ENCODE assay signal across 16 cellular contexts in the genomic region with DNA sequence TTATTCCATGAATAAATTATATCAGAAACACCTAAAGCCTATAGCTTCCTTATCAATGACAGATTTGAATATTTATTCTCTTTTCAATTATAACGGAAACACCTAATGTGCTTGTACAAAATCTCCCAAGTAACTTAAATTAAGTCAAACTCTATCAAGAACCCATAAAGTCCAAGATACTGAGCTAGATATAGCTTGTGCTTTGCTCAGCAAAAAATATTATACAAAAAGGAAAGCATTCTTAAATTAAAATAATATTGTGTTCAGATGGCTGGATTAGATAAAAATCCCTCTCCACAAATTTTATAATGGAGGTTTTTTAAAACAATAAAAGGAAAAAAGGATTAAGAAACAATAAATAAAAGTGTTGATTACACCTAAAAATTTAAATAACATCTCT. TPM values are rescaled to one million over a fixed set of nuclear protein-coding genes. Genes with fewer than 3 reads are reported as not detected.
DNase-seq lines count a peak whose midpoint lies in the region; ATAC-seq, FAIRE-seq and TF ChIP-seq lines count a peak whose summit lies in the region.
"Had no signal": no experiment of that assay in that cellular context is flagged by ENCODE, and none has a peak within 500 bp of the region (broad histone marks: within the 10 kb centered on the region; RNA-seq: fewer than 3 reads in every experiment).

No MANE protein-coding gene starts in this region.

- ATAC-seq in IMR-90 (ENCODE audit: low read depth) (no peak), GM23338 (no peak), GM21390 (IDR thresholded peaks at IDR 0.05; ENCODE audit: unreplicated experiment) (no peak)

- H2AFZ ChIP-seq in IMR-90 (replicated peaks; ENCODE audit: low read length, poor library complexity) (no peak overlapping the region), GM23338 (no peak overlapping the region)

- H3K27me3 ChIP-seq in IMR-90 (ENCODE audit: control insufficient read depth, insufficient read depth, low read length): no peaks in the 10 kb centered on the region
- no peaks in the 10 kb centered on the region for H3K27me3 ChIP-seq in GM23338 (ENCODE audit: insufficient read depth)

- H3K27ac Mint-ChIP-seq in GM23338: no peak overlapping the region

- POLR2A ChIA-PET in IMR-90 (lab: Charles Lee; ENCODE audit: unreplicated experiment): no interaction called here

- H3K4me1 Mint-ChIP-seq in GM23338: no peaks in the 10 kb centered on the region
- H3K4me1 Mint-ChIP-seq: CD4-positive, alpha-beta memory T cell had no signal

- TF ChIP-seq RAD21 in IMR-90 (IDR thresholded peaks at IDR 0.05; ENCODE audit: low read length): no peak

- H2BK5ac ChIP-seq in IMR-90 (ENCODE audit: low read depth, low read length, poor library complexity, severe bottlenecking): no peak overlapping the region

- TF ChIP-seq CTCF in IMR-90 (conservative IDR thresholded peaks at IDR 0.05; ENCODE audit: low read depth, low read length) (no peak), GM23338 (conservative IDR thresholded peaks at IDR 0.05; ENCODE audit: low read depth in 2 of 2) (no peak)

- H3K36me3 ChIP-seq in IMR-90 (ENCODE audit: control insufficient read depth, insufficient read depth, low read length) (peaks cover 5% of the 10 kb centered on the region), GM23338 (ENCODE audit: insufficient read depth) (no peaks in the 10 kb centered on the region)

- no peak overlapping the region for H2AK5ac ChIP-seq in IMR-90 (ENCODE audit: low read depth, low read length)

- no peaks in the 10 kb centered on the region for H3K27me3 Mint-ChIP-seq in GM23338 (ENCODE audit: insufficient read depth, low read depth, poor library complexity)
- H3K27me3 Mint-ChIP-seq: CD4-positive, alpha-beta memory T cell had no signal

- H3K79me2 ChIP-seq in GM23338 (replicated peaks; ENCODE audit: insufficient read depth): no peaks in the 10 kb centered on the region

- no CpG with 5 or more reads among the region's 1 CpG for WGBS in IMR-90 (ENCODE audit: extremely low coverage in 2 of 2, insufficient read length in 1 of 2), 2 experiments

- H3K4me3 ChIP-seq in IMR-90 (ENCODE audit: insufficient read depth, low read depth, low read length): no peak overlapping the region
- H3K4me3 ChIP-seq in GM23338: no peak overlapping the region

- H3K4ac ChIP-seq in IMR-90 (ENCODE audit: low read depth, low read length): no peak overlapping the region

- no peak overlapping the region for H2BK15ac ChIP-seq in IMR-90 (ENCODE audit: low read depth, low read length)

- no peak overlapping the region for H4K8ac ChIP-seq in IMR-90 (ENCODE audit: low read depth in 2 of 2, low read length in 2 of 2)

- no peak overlapping the region for H2BK20ac ChIP-seq in IMR-90 (ENCODE audit: low read depth, low read length)

- no peak overlapping the region for H2BK120ac ChIP-seq in IMR-90 (ENCODE audit: low read depth, low read length)

- no peak overlapping the region for H2AK9ac ChIP-seq in IMR-90 (replicated peaks; ENCODE audit: low read depth, low read length, poor library complexity)

- dilution Hi-C loops in IMR-90 (cut with HindIII; ENCODE audit: low sequenced_read_pairs, unreplicated experiment): no loop called here

- intact Hi-C loops in IMR-90 (cut with micrococcal nuclease): no loop called here

- H3K9me3 ChIP-seq in IMR-90 (ENCODE audit: control insufficient read depth, insufficient read depth, low read length): no peaks in the 10 kb centered on the region

- no peaks in the 10 kb centered on the region for H4K20me1 ChIP-seq in IMR-90 (ENCODE audit: insufficient read depth, low read length)
- H4K20me1 ChIP-seq in GM23338 (replicated peaks; ENCODE audit: insufficient read depth): no peaks in the 10 kb centered on the region

- H3K4me3 Mint-ChIP-seq in GM23338: no peak overlapping the region
- H3K4me3 Mint-ChIP-seq: CD4-positive, alpha-beta memory T cell had no signal

- H3K23ac ChIP-seq in IMR-90 (ENCODE audit: low read depth, low read length): no peak overlapping the region

- no peaks in the 10 kb centered on the region for H3K9me3 Mint-ChIP-seq in GM23338
- H3K9me3 Mint-ChIP-seq: CD4-positive, alpha-beta memory T cell had no signal

- H3K4me1 ChIP-seq in IMR-90 (ENCODE audit: control insufficient read depth, insufficient read depth, low read length) (peaks cover 2% of the 10 kb centered on the region), GM23338 (ENCODE audit: insufficient read depth) (no peaks in the 10 kb centered on the region)

- H3K4me2 ChIP-seq in IMR-90 (ENCODE audit: low read depth, low read length): no peak overlapping the region
- H3K4me2 ChIP-seq in GM23338: no peak overlapping the region

- 0 out of 2 replicates have a peak, but pooled peaks cover 2% of the 10 kb centered on the region for H3K9me1 ChIP-seq in IMR-90 (ENCODE audit: insufficient read depth, low read length)

- FAIRE-seq in RCC 7860 (lab: Jason Lieb, UNC) (peak; percentile 67), islet of Langerhans (lab: Jason Lieb, UNC) (peak; percentile 5)
- FAIRE-seq: GM12892, H1 had no signal

- no peak overlapping the region for H3K18ac ChIP-seq in IMR-90 (ENCODE audit: low read depth, low read length)

- H3K56ac ChIP-seq in IMR-90 (ENCODE audit: extremely low read depth, insufficient read depth, low read length): no peak overlapping the region

- no peak overlapping the region for H4K91ac ChIP-seq in IMR-90 (ENCODE audit: insufficient read depth, low read depth, low read length)

- CTCF ChIA-PET in IMR-90 (lab: Yijun Ruan, JAX): no interaction called here

- no peaks in the 10 kb centered on the region for H3F3A ChIP-seq in GM23338 (replicated peaks; ENCODE audit: low read depth)

- DNase-seq in IMR-90 (no peak), RCC 7860 (ENCODE audit: low spot score) (no peak), GM23338 (ENCODE audit: low spot score) (no peak)
- DNase-seq in activated CD4-positive, alpha-beta T cell treated with anti-CD3 and anti-CD28 coated beads, Interleukin-2, amount 50 U/mL, for 1 hour: no peak
- DNase-seq: C1 segment of cervical spinal cord; Calu3; CD4-positive, alpha-beta memory T cell; COR-L47; DMS53; DMS79 treated with DMSO at 0.1 percent for 48 hours; H7; HCEC 1CT had no signal

- no peak overlapping the region for H3K14ac ChIP-seq in IMR-90 (replicated peaks; ENCODE audit: low read depth, low read length)

- BruUV-seq in IMR-90 (replicated peaks; lab: Mats Ljungman, UMichigan): no TSS peak

- no peak for TF ChIP-seq POLR2A in IMR-90 (IDR thresholded peaks at IDR 0.05; ENCODE audit: low read depth, low read length)

- peaks cover 0 to 6% of the 10 kb centered on the region in 2 experiments; a peak in 2 of 4 replicates for H3K79me1 ChIP-seq in IMR-90 (ENCODE audit: low read depth in 1 of 2, low read length in 2 of 2)

- no peak overlapping the region for H4K5ac ChIP-seq in IMR-90 (ENCODE audit: low read depth, low read length)

- in situ Hi-C loops in IMR-90 (cut with MboI; ENCODE audit: low sequenced_read_pairs): no loop called here

- H3K36me3 Mint-ChIP-seq in GM23338 (ENCODE audit: low read depth): no peaks in the 10 kb centered on the region

- no peak overlapping the region for H3K9ac ChIP-seq in IMR-90 (ENCODE audit: low read depth, low read length)

- H3K27ac ChIP-seq in IMR-90 (ENCODE audit: insufficient read depth, low read length) (no peak overlapping the region), GM23338 (ENCODE audit: low read depth) (no peak overlapping the region)

- no peaks in the 10 kb centered on the region for H3K9me2 ChIP-seq in GM23338 (ENCODE audit: insufficient read depth)

TF ChIP-seq in IMR-90, 13 proteins besides CTCF, POLR2A, EP300 and RAD21:
- TF ChIP-seq MAFK (IDR thresholded peaks at IDR 0.05; ENCODE audit: low read depth, low read length): peak; percentile 51; the same call in 1 of the 2 replicates
- no peak for TF ChIP-seq MAZ (IDR thresholded peaks at IDR 0.05; ENCODE audit: borderline replicate concordance, low read depth, low read length)

TF ChIP-seq in GM23338, 12 proteins besides CTCF, POLR2A, EP300 and RAD21:
- TF ChIP-seq NANOG (IDR thresholded peaks at IDR 0.05; ENCODE audit: borderline replicate concordance): no peak
- no peak for TF ChIP-seq JUNB (IDR thresholded peaks at IDR 0.05; ENCODE audit: unreplicated experiment)
- no peak for TF ChIP-seq ZNF331 (CRISPR knock-in tag; IDR thresholded peaks at IDR 0.05; ENCODE audit: low read depth)
- TF ChIP-seq EZH2 (IDR thresholded peaks at IDR 0.05; ENCODE audit: low read depth, unreplicated experiment): no peak
- TF ChIP-seq POLR2AphosphoS5 (IDR thresholded peaks at IDR 0.05; ENCODE audit: low read depth): no peak
- no peak for TF ChIP-seq STAT1 (IDR thresholded peaks at IDR 0.05; ENCODE audit: unreplicated experiment)
- no peak for TF ChIP-seq ZNF114 (CRISPR knock-in tag; IDR thresholded peaks at IDR 0.05)
- TF ChIP-seq EZH2phosphoT487 (IDR thresholded peaks at IDR 0.05; ENCODE audit: unreplicated experiment): no peak

RNA-seq across cellular contexts. Expression of gene NADK2, which starts 23.7 kb away (rescaled TPM):
- total RNA-seq in IMR-90 (2012; rRNA removed): 17.4 and 21.1 TPM in 2 replicates
- polyA plus RNA-seq in IMR-90 (2012; rRNA removed) (6.0 and 7.4 TPM in 2 replicates), GM23338 (2016; fragmentation: Nextera tagmentation; extraction: Ambion mirVana) (4.5 and 4.6 TPM in 2 replicates)
- 1.9 and 3.1 TPM in 2 replicates for polyA plus RNA-seq in IMR-90 (2012; cell fraction: cytosol; rRNA removed)
- 2.3 and 6.4 TPM in 2 replicates for polyA plus RNA-seq in IMR-90 (2012; cell fraction: nucleus; rRNA removed; ENCODE audit: low replicate concordance)
- total RNA-seq in GM23338 (2014; rRNA removed; shearing (Covaris generic)): 11.8 and 16.0 TPM in 2 replicates
